1 cellular context compared by ENCODE assay signal in genomic region chr5:147617191-147617606, GRCh38.
TF ChIP-seq lines count a peak whose summit lies in the region.

No MANE protein-coding gene starts in this region.

TF ChIP-seq in HEK293, 187 proteins besides CTCF, POLR2A, EP300 and RAD21 (continued from another document):
- TF ChIP-seq, protein P1, sequence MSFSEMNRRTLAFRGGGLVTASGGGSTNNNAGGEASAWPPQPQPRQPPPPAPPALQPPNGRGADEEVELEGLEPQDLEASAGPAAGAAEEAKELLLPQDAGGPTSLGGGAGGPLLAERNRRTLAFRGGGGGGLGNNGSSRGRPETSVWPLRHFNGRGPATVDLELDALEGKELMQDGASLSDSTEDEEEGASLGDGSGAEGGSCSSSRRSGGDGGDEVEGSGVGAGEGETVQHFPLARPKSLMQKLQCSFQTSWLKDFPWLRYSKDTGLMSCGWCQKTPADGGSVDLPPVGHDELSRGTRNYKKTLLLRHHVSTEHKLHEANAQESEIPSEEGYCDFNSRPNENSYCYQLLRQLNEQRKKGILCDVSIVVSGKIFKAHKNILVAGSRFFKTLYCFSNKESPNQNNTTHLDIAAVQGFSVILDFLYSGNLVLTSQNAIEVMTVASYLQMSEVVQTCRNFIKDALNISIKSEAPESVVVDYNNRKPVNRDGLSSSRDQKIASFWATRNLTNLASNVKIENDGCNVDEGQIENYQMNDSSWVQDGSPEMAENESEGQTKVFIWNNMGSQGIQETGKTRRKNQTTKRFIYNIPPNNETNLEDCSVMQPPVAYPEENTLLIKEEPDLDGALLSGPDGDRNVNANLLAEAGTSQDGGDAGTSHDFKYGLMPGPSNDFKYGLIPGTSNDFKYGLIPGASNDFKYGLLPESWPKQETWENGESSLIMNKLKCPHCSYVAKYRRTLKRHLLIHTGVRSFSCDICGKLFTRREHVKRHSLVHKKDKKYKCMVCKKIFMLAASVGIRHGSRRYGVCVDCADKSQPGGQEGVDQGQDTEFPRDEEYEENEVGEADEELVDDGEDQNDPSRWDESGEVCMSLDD (tag by site-specific recombination; IDR thresholded peaks at IDR 0.05), result no peak
- TF ChIP-seq ZNF560 (tag by site-specific recombination; IDR thresholded peaks at IDR 0.05; ENCODE audit: borderline replicate concordance) (no peak), ZNF19 (tag by site-specific recombination; IDR thresholded peaks at IDR 0.05; ENCODE audit: low read depth) (no peak), ZNF843 (tag by site-specific recombination; IDR thresholded peaks at IDR 0.05) (peak; percentile 60; the same call in 1 of the 2 replicates), SP3 (tag by site-specific recombination; IDR thresholded peaks at IDR 0.05) (peak; percentile 38), ZXDB (tag by site-specific recombination; IDR thresholded peaks at IDR 0.05) (peak; percentile 54), ZNF610 (tag by site-specific recombination; IDR thresholded peaks at IDR 0.05; ENCODE audit: borderline replicate concordance) (no peak), ZSCAN23 (tag by site-specific recombination; IDR thresholded peaks at IDR 0.05) (0 out of 2 replicates have a peak, but pooled peaks have one; percentile 33), ZNF701 (tag by site-specific recombination; IDR thresholded peaks at IDR 0.05) (no peak), OSR2 (tag by site-specific recombination; IDR thresholded peaks at IDR 0.05) (peak; percentile 45), ZNF394 (tag by site-specific recombination; IDR thresholded peaks at IDR 0.05; ENCODE audit: borderline replicate concordance) (0 out of 2 replicates have a peak, but pooled peaks have one; percentile 23), ZNF555 (tag by site-specific recombination; conservative IDR thresholded peaks at IDR 0.05) (no peak), ZNF335 (tag by site-specific recombination; conservative IDR thresholded peaks at IDR 0.05) (peak; percentile 42; the same call in 1 of the 2 replicates), ZNF521 (tag by site-specific recombination; IDR thresholded peaks at IDR 0.05) (no peak), GLI2 (tag by site-specific recombination; IDR thresholded peaks at IDR 0.05; ENCODE audit: borderline replicate concordance, low read depth) (peak; percentile 67), ZNF280C (tag by site-specific recombination; IDR thresholded peaks at IDR 0.05) (no peak)
